ENCODE assay signal across 1 cellular context in the genomic region with DNA sequence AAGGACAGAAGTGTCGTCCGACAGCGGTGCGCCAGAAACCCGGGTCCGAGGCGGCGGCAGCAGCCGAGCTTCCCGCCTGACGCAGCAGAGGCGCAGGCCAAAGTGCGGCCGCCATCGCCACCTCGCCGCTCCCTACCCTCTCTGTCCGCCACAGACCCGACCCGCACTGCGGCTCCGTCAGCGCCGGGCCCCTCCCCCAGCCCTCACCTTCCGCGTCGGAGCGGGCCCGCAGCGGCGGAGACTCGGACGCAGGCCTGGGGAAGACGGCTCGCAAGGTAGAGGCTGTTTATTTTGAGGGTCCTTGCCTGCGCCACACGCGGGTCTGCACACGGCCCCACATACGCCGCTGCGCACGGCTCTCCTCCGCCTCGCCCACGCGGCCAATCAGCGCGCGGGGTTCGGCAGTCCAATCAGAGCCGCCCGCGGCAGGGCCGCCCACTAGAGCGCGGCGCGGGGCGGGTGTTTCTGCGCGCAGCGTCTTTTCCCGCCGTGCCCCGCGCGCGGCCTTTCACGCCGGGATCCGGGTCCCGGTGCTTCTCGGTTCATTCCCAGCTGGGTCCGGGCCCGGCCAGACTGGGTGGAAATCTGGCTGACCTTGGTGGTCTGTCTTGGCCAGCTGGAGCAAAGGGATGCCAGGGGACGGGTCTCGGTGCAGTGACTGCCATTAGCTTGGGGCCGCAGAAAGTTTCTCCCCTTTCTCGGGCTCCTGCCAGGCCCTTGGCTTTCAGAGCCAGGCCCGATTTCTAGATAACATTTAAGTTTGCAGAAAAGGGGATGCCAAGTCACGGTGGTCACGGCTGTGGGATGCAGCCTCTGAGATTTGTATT.
TF ChIP-seq lines count a peak whose summit lies in the region.

A gene (minus strand): TSS at position 328 of the 827 bp plus-strand sequence. CDS start 12,139 bp downstream, outside the sequence.

TF ChIP-seq in GM12878, 131 proteins besides CTCF, POLR2A, EP300 and RAD21 (continued from another document and continues in another):
- TF ChIP-seq, protein P1, sequence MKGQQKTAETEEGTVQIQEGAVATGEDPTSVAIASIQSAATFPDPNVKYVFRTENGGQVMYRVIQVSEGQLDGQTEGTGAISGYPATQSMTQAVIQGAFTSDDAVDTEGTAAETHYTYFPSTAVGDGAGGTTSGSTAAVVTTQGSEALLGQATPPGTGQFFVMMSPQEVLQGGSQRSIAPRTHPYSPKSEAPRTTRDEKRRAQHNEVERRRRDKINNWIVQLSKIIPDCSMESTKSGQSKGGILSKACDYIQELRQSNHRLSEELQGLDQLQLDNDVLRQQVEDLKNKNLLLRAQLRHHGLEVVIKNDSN (IDR thresholded peaks at IDR 0.05; ENCODE audit: borderline replicate concordance, extremely low read length, insufficient read depth, low read depth, low read length): no peak
- TF ChIP-seq, protein P2, sequence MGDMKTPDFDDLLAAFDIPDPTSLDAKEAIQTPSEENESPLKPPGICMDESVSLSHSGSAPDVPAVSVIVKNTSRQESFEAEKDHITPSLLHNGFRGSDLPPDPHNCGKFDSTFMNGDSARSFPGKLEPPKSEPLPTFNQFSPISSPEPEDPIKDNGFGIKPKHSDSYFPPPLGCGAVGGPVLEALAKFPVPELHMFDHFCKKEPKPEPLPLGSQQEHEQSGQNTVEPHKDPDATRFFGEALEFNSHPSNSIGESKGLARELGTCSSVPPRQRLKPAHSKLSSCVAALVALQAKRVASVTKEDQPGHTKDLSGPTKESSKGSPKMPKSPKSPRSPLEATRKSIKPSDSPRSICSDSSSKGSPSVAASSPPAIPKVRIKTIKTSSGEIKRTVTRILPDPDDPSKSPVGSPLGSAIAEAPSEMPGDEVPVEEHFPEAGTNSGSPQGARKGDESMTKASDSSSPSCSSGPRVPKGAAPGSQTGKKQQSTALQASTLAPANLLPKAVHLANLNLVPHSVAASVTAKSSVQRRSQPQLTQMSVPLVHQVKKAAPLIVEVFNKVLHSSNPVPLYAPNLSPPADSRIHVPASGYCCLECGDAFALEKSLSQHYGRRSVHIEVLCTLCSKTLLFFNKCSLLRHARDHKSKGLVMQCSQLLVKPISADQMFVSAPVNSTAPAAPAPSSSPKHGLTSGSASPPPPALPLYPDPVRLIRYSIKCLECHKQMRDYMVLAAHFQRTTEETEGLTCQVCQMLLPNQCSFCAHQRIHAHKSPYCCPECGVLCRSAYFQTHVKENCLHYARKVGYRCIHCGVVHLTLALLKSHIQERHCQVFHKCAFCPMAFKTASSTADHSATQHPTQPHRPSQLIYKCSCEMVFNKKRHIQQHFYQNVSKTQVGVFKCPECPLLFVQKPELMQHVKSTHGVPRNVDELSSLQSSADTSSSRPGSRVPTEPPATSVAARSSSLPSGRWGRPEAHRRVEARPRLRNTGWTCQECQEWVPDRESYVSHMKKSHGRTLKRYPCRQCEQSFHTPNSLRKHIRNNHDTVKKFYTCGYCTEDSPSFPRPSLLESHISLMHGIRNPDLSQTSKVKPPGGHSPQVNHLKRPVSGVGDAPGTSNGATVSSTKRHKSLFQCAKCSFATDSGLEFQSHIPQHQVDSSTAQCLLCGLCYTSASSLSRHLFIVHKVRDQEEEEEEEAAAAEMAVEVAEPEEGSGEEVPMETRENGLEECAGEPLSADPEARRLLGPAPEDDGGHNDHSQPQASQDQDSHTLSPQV (IDR thresholded peaks at IDR 0.05): no peak
- TF ChIP-seq, protein P3, sequence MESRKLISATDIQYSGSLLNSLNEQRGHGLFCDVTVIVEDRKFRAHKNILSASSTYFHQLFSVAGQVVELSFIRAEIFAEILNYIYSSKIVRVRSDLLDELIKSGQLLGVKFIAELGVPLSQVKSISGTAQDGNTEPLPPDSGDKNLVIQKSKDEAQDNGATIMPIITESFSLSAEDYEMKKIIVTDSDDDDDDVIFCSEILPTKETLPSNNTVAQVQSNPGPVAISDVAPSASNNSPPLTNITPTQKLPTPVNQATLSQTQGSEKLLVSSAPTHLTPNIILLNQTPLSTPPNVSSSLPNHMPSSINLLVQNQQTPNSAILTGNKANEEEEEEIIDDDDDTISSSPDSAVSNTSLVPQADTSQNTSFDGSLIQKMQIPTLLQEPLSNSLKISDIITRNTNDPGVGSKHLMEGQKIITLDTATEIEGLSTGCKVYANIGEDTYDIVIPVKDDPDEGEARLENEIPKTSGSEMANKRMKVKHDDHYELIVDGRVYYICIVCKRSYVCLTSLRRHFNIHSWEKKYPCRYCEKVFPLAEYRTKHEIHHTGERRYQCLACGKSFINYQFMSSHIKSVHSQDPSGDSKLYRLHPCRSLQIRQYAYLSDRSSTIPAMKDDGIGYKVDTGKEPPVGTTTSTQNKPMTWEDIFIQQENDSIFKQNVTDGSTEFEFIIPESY (IDR thresholded peaks at IDR 0.05): no peak
- TF ChIP-seq SIX5 (IDR thresholded peaks at IDR 0.05; ENCODE audit: low read depth, low read length, severe bottlenecking) (peak; percentile 15), ZNF207 (IDR thresholded peaks at IDR 0.05; ENCODE audit: borderline replicate concordance) (peak; percentile 68; the same call in 1 of the 2 replicates), NRF1 (conservative IDR thresholded peaks at IDR 0.05; ENCODE audit: low read depth, low read length) (peak; percentile 47), IRF4 (IDR thresholded peaks at IDR 0.05; ENCODE audit: low read depth, low read length) (no peak), ZSCAN29 (IDR thresholded peaks at IDR 0.05) (peak; percentile 53; the same call in 1 of the 2 replicates), CREB1 (IDR thresholded peaks at IDR 0.05; ENCODE audit: low read depth) (peak; percentile 61; the same call in 1 of the 2 replicates), RAD51 (IDR thresholded peaks at IDR 0.05) (no peak), BHLHE40 (IDR thresholded peaks at IDR 0.05; ENCODE audit: borderline replicate concordance in 1 of 2, low read depth in 2 of 2, low read length in 1 of 2) (peak in 1 of 2 experiments; percentile 17; a peak in 1 of 4 replicates), ZNF24 (IDR thresholded peaks at IDR 0.05) (no peak), MTA3 (IDR thresholded peaks at IDR 0.05; ENCODE audit: borderline replicate concordance, low read length) (no peak), BMI1 (IDR thresholded peaks at IDR 0.05; ENCODE audit: borderline replicate concordance) (no peak), DPF2 (IDR thresholded peaks at IDR 0.05) (no peak; the same call in none of the 2 replicates), SMAD1 (IDR thresholded peaks at IDR 0.05; ENCODE audit: low read depth, partially characterized antibody) (peak; percentile 11), ZBED1 (IDR thresholded peaks at IDR 0.05; ENCODE audit: borderline replicate concordance) (0 out of 2 replicates have a peak, but pooled peaks have one; percentile 15), TCF3 (IDR thresholded peaks at IDR 0.05; ENCODE audit: borderline replicate concordance, insufficient read depth, low read depth, low read length) (peak; percentile 77; the same call in 1 of the 2 replicates), NFIC (IDR thresholded peaks at IDR 0.05; ENCODE audit: low read depth, low read length) (no peak), CHD1 (IDR thresholded peaks at IDR 0.05; ENCODE audit: low read depth, low read length) (peak; percentile 65), MTA2 (IDR thresholded peaks at IDR 0.05; ENCODE audit: low read depth) (no peak), SPI1 (IDR thresholded peaks at IDR 0.05; ENCODE audit: borderline replicate concordance, insufficient read depth, low read depth, low read length) (no peak), MXI1 (IDR thresholded peaks at IDR 0.05; ENCODE audit: low read depth, low read length) (peak; percentile 77), FOXK2 (IDR thresholded peaks at IDR 0.05) (no peak; the same call in 1 of the 2 replicates), RBBP5 (conservative IDR thresholded peaks at IDR 0.05) (no peak), HDGF (IDR thresholded peaks at IDR 0.05) (no peak), BCL11A (IDR thresholded peaks at IDR 0.05; ENCODE audit: low read depth, low read length) (no peak), HDAC6 (IDR thresholded peaks at IDR 0.05; ENCODE audit: unreplicated experiment) (peak; percentile 67), BACH1 (IDR thresholded peaks at IDR 0.05; ENCODE audit: borderline replicate concordance) (no peak; the same call in none of the 2 replicates), NBN (IDR thresholded peaks at IDR 0.05) (no peak), PAX5 (IDR thresholded peaks at IDR 0.05; ENCODE audit: borderline replicate concordance, low read depth, low read length) (0 out of 2 replicates have a peak, but pooled peaks have one; percentile 8), SUZ12 (IDR thresholded peaks at IDR 0.05; ENCODE audit: unreplicated experiment) (no peak), TARDBP (IDR thresholded peaks at IDR 0.05; ENCODE audit: borderline replicate concordance) (no peak), JUNB (IDR thresholded peaks at IDR 0.05) (no peak), ESRRA (IDR thresholded peaks at IDR 0.05; ENCODE audit: low read length) (0 out of 2 replicates have a peak, but pooled peaks have one; percentile 6), SRF (IDR thresholded peaks at IDR 0.05; ENCODE audit: low read depth in 2 of 2, low read length in 2 of 2) (no peak), RELA (IDR thresholded peaks at IDR 0.05; ENCODE audit: borderline replicate concordance, partially characterized antibody) (peak; percentile 11), MEF2B (IDR thresholded peaks at IDR 0.05; ENCODE audit: partially characterized antibody, poor library complexity, severe bottlenecking) (no peak)
- TF ChIP-seq, protein P4, sequence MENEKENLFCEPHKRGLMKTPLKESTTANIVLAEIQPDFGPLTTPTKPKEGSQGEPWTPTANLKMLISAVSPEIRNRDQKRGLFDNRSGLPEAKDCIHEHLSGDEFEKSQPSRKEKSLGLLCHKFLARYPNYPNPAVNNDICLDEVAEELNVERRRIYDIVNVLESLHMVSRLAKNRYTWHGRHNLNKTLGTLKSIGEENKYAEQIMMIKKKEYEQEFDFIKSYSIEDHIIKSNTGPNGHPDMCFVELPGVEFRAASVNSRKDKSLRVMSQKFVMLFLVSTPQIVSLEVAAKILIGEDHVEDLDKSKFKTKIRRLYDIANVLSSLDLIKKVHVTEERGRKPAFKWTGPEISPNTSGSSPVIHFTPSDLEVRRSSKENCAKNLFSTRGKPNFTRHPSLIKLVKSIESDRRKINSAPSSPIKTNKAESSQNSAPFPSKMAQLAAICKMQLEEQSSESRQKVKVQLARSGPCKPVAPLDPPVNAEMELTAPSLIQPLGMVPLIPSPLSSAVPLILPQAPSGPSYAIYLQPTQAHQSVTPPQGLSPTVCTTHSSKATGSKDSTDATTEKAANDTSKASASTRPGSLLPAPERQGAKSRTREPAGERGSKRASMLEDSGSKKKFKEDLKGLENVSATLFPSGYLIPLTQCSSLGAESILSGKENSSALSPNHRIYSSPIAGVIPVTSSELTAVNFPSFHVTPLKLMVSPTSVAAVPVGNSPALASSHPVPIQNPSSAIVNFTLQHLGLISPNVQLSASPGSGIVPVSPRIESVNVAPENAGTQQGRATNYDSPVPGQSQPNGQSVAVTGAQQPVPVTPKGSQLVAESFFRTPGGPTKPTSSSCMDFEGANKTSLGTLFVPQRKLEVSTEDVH (IDR thresholded peaks at IDR 0.05; ENCODE audit: low read depth, partially characterized antibody): no peak
- TF ChIP-seq, protein P5, sequence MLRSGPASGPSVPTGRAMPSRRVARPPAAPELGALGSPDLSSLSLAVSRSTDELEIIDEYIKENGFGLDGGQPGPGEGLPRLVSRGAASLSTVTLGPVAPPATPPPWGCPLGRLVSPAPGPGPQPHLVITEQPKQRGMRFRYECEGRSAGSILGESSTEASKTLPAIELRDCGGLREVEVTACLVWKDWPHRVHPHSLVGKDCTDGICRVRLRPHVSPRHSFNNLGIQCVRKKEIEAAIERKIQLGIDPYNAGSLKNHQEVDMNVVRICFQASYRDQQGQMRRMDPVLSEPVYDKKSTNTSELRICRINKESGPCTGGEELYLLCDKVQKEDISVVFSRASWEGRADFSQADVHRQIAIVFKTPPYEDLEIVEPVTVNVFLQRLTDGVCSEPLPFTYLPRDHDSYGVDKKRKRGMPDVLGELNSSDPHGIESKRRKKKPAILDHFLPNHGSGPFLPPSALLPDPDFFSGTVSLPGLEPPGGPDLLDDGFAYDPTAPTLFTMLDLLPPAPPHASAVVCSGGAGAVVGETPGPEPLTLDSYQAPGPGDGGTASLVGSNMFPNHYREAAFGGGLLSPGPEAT (IDR thresholded peaks at IDR 0.05; ENCODE audit: low read depth): peak; percentile 83
- TF ChIP-seq, protein P6, sequence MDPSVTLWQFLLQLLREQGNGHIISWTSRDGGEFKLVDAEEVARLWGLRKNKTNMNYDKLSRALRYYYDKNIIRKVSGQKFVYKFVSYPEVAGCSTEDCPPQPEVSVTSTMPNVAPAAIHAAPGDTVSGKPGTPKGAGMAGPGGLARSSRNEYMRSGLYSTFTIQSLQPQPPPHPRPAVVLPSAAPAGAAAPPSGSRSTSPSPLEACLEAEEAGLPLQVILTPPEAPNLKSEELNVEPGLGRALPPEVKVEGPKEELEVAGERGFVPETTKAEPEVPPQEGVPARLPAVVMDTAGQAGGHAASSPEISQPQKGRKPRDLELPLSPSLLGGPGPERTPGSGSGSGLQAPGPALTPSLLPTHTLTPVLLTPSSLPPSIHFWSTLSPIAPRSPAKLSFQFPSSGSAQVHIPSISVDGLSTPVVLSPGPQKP (IDR thresholded peaks at IDR 0.05; ENCODE audit: low read depth, low read length): peak; percentile 9; the same call in 1 of the 2 replicates
- TF ChIP-seq, protein P7, sequence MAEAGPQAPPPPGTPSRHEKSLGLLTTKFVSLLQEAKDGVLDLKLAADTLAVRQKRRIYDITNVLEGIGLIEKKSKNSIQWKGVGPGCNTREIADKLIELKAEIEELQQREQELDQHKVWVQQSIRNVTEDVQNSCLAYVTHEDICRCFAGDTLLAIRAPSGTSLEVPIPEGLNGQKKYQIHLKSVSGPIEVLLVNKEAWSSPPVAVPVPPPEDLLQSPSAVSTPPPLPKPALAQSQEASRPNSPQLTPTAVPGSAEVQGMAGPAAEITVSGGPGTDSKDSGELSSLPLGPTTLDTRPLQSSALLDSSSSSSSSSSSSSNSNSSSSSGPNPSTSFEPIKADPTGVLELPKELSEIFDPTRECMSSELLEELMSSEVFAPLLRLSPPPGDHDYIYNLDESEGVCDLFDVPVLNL (IDR thresholded peaks at IDR 0.05; ENCODE audit: low read depth, low read length): peak; percentile 56; the same call in 1 of the 2 replicates
- TF ChIP-seq, protein P8, sequence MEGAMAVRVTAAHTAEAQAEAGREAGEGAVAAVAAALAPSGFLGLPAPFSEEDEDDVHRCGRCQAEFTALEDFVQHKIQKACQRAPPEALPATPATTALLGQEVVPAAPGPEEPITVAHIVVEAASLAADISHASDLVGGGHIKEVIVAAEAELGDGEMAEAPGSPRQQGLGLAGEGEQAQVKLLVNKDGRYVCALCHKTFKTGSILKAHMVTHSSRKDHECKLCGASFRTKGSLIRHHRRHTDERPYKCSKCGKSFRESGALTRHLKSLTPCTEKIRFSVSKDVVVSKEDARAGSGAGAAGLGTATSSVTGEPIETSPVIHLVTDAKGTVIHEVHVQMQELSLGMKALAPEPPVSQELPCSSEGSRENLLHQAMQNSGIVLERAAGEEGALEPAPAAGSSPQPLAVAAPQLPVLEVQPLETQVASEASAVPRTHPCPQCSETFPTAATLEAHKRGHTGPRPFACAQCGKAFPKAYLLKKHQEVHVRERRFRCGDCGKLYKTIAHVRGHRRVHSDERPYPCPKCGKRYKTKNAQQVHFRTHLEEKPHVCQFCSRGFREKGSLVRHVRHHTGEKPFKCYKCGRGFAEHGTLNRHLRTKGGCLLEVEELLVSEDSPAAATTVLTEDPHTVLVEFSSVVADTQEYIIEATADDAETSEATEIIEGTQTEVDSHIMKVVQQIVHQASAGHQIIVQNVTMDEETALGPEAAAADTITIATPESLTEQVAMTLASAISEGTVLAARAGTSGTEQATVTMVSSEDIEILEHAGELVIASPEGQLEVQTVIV (IDR thresholded peaks at IDR 0.05; ENCODE audit: borderline replicate concordance, partially characterized antibody): no peak
